ENCODE assay signal across 1 cellular context in genomic region chr3:72887723-72888545, GRCh38.
TF ChIP-seq lines count a peak whose summit lies in the region.

TSS of gene GXYLT2 (plus strand) at chr3:72888046. CDS start at chr3:72888234, 188 bp downstream.

TF ChIP-seq in K562, 482 proteins besides CTCF, POLR2A, EP300 and RAD21 (continued from another document and continues in another):
- TF ChIP-seq, protein P1, sequence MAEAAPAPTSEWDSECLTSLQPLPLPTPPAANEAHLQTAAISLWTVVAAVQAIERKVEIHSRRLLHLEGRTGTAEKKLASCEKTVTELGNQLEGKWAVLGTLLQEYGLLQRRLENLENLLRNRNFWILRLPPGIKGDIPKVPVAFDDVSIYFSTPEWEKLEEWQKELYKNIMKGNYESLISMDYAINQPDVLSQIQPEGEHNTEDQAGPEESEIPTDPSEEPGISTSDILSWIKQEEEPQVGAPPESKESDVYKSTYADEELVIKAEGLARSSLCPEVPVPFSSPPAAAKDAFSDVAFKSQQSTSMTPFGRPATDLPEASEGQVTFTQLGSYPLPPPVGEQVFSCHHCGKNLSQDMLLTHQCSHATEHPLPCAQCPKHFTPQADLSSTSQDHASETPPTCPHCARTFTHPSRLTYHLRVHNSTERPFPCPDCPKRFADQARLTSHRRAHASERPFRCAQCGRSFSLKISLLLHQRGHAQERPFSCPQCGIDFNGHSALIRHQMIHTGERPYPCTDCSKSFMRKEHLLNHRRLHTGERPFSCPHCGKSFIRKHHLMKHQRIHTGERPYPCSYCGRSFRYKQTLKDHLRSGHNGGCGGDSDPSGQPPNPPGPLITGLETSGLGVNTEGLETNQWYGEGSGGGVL (CRISPR knock-in tag; IDR thresholded peaks at IDR 0.05), result no peak
- TF ChIP-seq MYNN (IDR thresholded peaks at IDR 0.05) (no peak), MYNN (CRISPR knock-in tag; IDR thresholded peaks at IDR 0.05) (no peak), PHF21A (IDR thresholded peaks at IDR 0.05; ENCODE audit: borderline replicate concordance, low read depth) (no peak), ESRRB (CRISPR knock-in tag; IDR thresholded peaks at IDR 0.05; ENCODE audit: borderline replicate concordance) (no peak), YY1 (IDR thresholded peaks at IDR 0.05; ENCODE audit: borderline replicate concordance in 1 of 3, control insufficient read depth in 1 of 3, extremely low read depth in 1 of 3, insufficient read depth in 3 of 3, insufficient read length in 1 of 3, insufficient replicate concordance in 2 of 3, low read depth in 1 of 3, low read length in 2 of 3) (peak in 2 of 3 experiments; percentile 34 to 42), ZNF12 (CRISPR knock-in tag; IDR thresholded peaks at IDR 0.05) (no peak), HOXB6 (CRISPR knock-in tag; IDR thresholded peaks at IDR 0.05; ENCODE audit: borderline replicate concordance) (no peak), CCNT2 (IDR thresholded peaks at IDR 0.05; ENCODE audit: borderline replicate concordance, extremely low read depth, insufficient read length, low read depth, low read length) (no peak), POLR2H (tag; IDR thresholded peaks at IDR 0.05; ENCODE audit: low read depth) (no peak), SRSF1 (IDR thresholded peaks at IDR 0.05; ENCODE audit: low read depth, low read length) (no peak), NFIC (IDR thresholded peaks at IDR 0.05) (peak; percentile 49), ASH1L (IDR thresholded peaks at IDR 0.05; ENCODE audit: borderline replicate concordance, low read depth, partially characterized antibody) (no peak), ZNF584 (CRISPR knock-in tag; IDR thresholded peaks at IDR 0.05; ENCODE audit: low read depth) (no peak), ELF2 (CRISPR knock-in tag; IDR thresholded peaks at IDR 0.05) (no peak), ZNF253 (CRISPR knock-in tag; conservative IDR thresholded peaks at IDR 0.05) (no peak), GTF2A2 (tag; IDR thresholded peaks at IDR 0.05) (no peak), KDM1A (IDR thresholded peaks at IDR 0.05) (peak in 1 of 2 experiments; percentile 38; a peak in 2 of 4 replicates), RBBP5 (IDR thresholded peaks at IDR 0.05; ENCODE audit: borderline replicate concordance, insufficient read depth, low read length, poor library complexity, severe bottlenecking) (peak; percentile 71), ZFP36 (IDR thresholded peaks at IDR 0.05; ENCODE audit: low read depth, low read length, partially characterized antibody) (peak; percentile 19), POLR3A (IDR thresholded peaks at IDR 0.05; ENCODE audit: borderline replicate concordance, extremely low read depth, insufficient read depth, insufficient read length) (no peak), ILF3 (IDR thresholded peaks at IDR 0.05; ENCODE audit: borderline replicate concordance) (no peak), ZFP1 (CRISPR knock-in tag; IDR thresholded peaks at IDR 0.05) (no peak), EP400 (IDR thresholded peaks at IDR 0.05) (peak; percentile 46), PREB (CRISPR knock-in tag; IDR thresholded peaks at IDR 0.05) (no peak), MCM5 (IDR thresholded peaks at IDR 0.05; ENCODE audit: low read depth) (no peak), PCBP2 (IDR thresholded peaks at IDR 0.05; ENCODE audit: low read depth, low read length, poor library complexity, severe bottlenecking) (no peak), PHF8 (IDR thresholded peaks at IDR 0.05; ENCODE audit: borderline replicate concordance, low read length) (peak; percentile 43; the same call in 1 of the 2 replicates), PRDM10 (IDR thresholded peaks at IDR 0.05; ENCODE audit: partially characterized antibody) (no peak), SIN3B (IDR thresholded peaks at IDR 0.05; ENCODE audit: low read depth) (no peak)
- TF ChIP-seq, protein P2, sequence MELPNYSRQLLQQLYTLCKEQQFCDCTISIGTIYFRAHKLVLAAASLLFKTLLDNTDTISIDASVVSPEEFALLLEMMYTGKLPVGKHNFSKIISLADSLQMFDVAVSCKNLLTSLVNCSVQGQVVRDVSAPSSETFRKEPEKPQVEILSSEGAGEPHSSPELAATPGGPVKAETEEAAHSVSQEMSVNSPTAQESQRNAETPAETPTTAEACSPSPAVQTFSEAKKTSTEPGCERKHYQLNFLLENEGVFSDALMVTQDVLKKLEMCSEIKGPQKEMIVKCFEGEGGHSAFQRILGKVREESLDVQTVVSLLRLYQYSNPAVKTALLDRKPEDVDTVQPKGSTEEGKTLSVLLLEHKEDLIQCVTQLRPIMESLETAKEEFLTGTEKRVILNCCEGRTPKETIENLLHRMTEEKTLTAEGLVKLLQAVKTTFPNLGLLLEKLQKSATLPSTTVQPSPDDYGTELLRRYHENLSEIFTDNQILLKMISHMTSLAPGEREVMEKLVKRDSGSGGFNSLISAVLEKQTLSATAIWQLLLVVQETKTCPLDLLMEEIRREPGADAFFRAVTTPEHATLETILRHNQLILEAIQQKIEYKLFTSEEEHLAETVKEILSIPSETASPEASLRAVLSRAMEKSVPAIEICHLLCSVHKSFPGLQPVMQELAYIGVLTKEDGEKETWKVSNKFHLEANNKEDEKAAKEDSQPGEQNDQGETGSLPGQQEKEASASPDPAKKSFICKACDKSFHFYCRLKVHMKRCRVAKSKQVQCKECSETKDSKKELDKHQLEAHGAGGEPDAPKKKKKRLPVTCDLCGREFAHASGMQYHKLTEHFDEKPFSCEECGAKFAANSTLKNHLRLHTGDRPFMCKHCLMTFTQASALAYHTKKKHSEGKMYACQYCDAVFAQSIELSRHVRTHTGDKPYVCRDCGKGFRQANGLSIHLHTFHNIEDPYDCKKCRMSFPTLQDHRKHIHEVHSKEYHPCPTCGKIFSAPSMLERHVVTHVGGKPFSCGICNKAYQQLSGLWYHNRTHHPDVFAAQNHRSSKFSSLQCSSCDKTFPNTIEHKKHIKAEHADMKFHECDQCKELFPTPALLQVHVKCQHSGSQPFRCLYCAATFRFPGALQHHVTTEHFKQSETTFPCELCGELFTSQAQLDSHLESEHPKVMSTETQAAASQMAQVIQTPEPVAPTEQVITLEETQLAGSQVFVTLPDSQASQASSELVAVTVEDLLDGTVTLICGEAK (IDR thresholded peaks at IDR 0.05), result peak; percentile 66; the same call in 1 of the 2 replicates
- TF ChIP-seq, protein P2 (CRISPR knock-in tag; IDR thresholded peaks at IDR 0.05), result no peak
- TF ChIP-seq, protein P3, sequence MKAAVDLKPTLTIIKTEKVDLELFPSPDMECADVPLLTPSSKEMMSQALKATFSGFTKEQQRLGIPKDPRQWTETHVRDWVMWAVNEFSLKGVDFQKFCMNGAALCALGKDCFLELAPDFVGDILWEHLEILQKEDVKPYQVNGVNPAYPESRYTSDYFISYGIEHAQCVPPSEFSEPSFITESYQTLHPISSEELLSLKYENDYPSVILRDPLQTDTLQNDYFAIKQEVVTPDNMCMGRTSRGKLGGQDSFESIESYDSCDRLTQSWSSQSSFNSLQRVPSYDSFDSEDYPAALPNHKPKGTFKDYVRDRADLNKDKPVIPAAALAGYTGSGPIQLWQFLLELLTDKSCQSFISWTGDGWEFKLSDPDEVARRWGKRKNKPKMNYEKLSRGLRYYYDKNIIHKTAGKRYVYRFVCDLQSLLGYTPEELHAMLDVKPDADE (conservative IDR thresholded peaks at IDR 0.05; ENCODE audit: control insufficient read depth, low read depth, low read length), result 0 out of 2 replicates have a peak, but pooled peaks have one; percentile 12
- TF ChIP-seq, protein P4, sequence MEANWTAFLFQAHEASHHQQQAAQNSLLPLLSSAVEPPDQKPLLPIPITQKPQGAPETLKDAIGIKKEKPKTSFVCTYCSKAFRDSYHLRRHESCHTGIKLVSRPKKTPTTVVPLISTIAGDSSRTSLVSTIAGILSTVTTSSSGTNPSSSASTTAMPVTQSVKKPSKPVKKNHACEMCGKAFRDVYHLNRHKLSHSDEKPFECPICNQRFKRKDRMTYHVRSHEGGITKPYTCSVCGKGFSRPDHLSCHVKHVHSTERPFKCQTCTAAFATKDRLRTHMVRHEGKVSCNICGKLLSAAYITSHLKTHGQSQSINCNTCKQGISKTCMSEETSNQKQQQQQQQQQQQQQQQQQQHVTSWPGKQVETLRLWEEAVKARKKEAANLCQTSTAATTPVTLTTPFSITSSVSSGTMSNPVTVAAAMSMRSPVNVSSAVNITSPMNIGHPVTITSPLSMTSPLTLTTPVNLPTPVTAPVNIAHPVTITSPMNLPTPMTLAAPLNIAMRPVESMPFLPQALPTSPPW (CRISPR knock-in tag; IDR thresholded peaks at IDR 0.05), result peak; percentile 70
- TF ChIP-seq, protein P5, sequence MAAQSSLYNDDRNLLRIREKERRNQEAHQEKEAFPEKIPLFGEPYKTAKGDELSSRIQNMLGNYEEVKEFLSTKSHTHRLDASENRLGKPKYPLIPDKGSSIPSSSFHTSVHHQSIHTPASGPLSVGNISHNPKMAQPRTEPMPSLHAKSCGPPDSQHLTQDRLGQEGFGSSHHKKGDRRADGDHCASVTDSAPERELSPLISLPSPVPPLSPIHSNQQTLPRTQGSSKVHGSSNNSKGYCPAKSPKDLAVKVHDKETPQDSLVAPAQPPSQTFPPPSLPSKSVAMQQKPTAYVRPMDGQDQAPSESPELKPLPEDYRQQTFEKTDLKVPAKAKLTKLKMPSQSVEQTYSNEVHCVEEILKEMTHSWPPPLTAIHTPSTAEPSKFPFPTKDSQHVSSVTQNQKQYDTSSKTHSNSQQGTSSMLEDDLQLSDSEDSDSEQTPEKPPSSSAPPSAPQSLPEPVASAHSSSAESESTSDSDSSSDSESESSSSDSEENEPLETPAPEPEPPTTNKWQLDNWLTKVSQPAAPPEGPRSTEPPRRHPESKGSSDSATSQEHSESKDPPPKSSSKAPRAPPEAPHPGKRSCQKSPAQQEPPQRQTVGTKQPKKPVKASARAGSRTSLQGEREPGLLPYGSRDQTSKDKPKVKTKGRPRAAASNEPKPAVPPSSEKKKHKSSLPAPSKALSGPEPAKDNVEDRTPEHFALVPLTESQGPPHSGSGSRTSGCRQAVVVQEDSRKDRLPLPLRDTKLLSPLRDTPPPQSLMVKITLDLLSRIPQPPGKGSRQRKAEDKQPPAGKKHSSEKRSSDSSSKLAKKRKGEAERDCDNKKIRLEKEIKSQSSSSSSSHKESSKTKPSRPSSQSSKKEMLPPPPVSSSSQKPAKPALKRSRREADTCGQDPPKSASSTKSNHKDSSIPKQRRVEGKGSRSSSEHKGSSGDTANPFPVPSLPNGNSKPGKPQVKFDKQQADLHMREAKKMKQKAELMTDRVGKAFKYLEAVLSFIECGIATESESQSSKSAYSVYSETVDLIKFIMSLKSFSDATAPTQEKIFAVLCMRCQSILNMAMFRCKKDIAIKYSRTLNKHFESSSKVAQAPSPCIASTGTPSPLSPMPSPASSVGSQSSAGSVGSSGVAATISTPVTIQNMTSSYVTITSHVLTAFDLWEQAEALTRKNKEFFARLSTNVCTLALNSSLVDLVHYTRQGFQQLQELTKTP (IDR thresholded peaks at IDR 0.05; ENCODE audit: low read depth in 1 of 2, partially characterized antibody in 2 of 2), result no peak
